In the genomic region with DNA sequence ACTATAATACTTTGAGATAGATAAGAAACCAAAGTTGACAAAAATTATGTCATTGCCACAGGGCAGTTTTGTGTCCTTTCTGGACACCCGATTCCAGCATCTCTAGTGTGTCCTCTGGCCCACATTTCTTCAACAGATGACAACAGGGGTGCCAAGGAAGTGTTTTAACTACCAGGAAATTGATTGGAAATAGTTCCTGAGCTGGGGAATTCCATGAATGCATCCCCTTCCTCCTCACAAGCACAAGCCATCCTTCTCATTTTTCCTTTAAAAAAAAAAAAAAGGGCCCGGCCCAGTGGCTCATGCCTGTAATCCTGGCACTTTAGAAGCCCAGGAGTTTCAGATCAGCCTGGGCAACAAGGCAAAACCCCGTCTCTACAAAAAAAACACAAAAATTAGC, we compare ENCODE assay signal across 8 cellular contexts. TPM values are rescaled to one million over a fixed set of nuclear protein-coding genes. Genes with fewer than 3 reads are reported as not detected.
DNase-seq lines count a peak whose midpoint lies in the region; ATAC-seq lines count a peak whose summit lies in the region.

No MANE protein-coding gene starts in this region.

- H3K4me3 Mint-ChIP-seq in activated T-helper 2 cell treated with anti-CD3 and anti-CD28 coated beads, Interferon-gamma antibody, Interleukin-2, Interleukin-4, amounts not matched to agents 10 μg/mL and 5 μg/mL and 100 μg/mL, durations not matched to agents 14 hours and 24 hours and 36 hours (ENCODE audit: low read depth), result peak overlapping the region; percentile 93
- peak overlapping the region; percentile 70 to 89 (median 77) for H3K4me3 Mint-ChIP-seq in immature natural killer cell
- H3K4me3 Mint-ChIP-seq in stimulated activated effector memory CD8-positive, alpha-beta T cell treated with anti-CD3 and anti-CD28 coated beads, Interleukin-12 subunit alpha, Interleukin-12 subunit beta, amount 100 ng/mL, for 72 hours, result peak overlapping the region; percentile 95

- no peaks in the 10 kb centered on the region for H3K9me3 Mint-ChIP-seq in activated T-helper 2 cell treated with anti-CD3 and anti-CD28 coated beads, Interferon-gamma antibody, Interleukin-2, Interleukin-4, amounts not matched to agents 10 μg/mL and 5 μg/mL and 100 μg/mL, durations not matched to agents 14 hours and 24 hours and 36 hours
- no peaks in the 10 kb centered on the region for H3K9me3 Mint-ChIP-seq in immature natural killer cell
- no peaks in the 10 kb centered on the region for H3K9me3 Mint-ChIP-seq in stimulated activated effector memory CD8-positive, alpha-beta T cell treated with anti-CD3 and anti-CD28 coated beads, Interleukin-12 subunit alpha, Interleukin-12 subunit beta, amount 100 ng/mL, for 72 hours

- H3K9me3 ChIP-seq in HUES6 (ENCODE audit: control insufficient read depth, insufficient read depth, low read depth, low read length), result no peaks in the 10 kb centered on the region

- H3K4me1 ChIP-seq in HUES6 (ENCODE audit: control insufficient read depth, insufficient read depth, low read length), result peaks cover 7% of the 10 kb centered on the region; the same call in 1 of the 2 replicates

- intact Hi-C loops in activated T-helper 2 cell treated with anti-CD3 and anti-CD28 coated beads, Interferon-gamma antibody, Interleukin-2, Interleukin-4, amounts not matched to agents 10 μg/mL and 5 μg/mL and 100 μg/mL, durations not matched to agents 14 hours and 24 hours and 36 hours (cut with micrococcal nuclease), result loop anchor here (1.0 kb wide), 2 partner anchors 24 to 31 kb away; partner anchors contain the start of genes GANAB and TUT1

- H3K4me1 Mint-ChIP-seq in activated T-helper 2 cell treated with anti-CD3 and anti-CD28 coated beads, Interferon-gamma antibody, Interleukin-2, Interleukin-4, amounts not matched to agents 10 μg/mL and 5 μg/mL and 100 μg/mL, durations not matched to agents 14 hours and 24 hours and 36 hours (ENCODE audit: low read depth), result peaks cover 16% of the 10 kb centered on the region
- peaks cover 26 to 27% of the 10 kb centered on the region in 2 donors for H3K4me1 Mint-ChIP-seq in immature natural killer cell
- peaks cover 20% of the 10 kb centered on the region for H3K4me1 Mint-ChIP-seq in stimulated activated effector memory CD8-positive, alpha-beta T cell treated with anti-CD3 and anti-CD28 coated beads, Interleukin-12 subunit alpha, Interleukin-12 subunit beta, amount 100 ng/mL, for 72 hours

- H3K27ac Mint-ChIP-seq in activated T-helper 2 cell treated with anti-CD3 and anti-CD28 coated beads, Interferon-gamma antibody, Interleukin-2, Interleukin-4, amounts not matched to agents 10 μg/mL and 5 μg/mL and 100 μg/mL, durations not matched to agents 14 hours and 24 hours and 36 hours, result peak overlapping the region; percentile 97
- peak overlapping the region; percentile 91 to 100 (median 94) for H3K27ac Mint-ChIP-seq in immature natural killer cell
- peak overlapping the region; percentile 96 for H3K27ac Mint-ChIP-seq in stimulated activated effector memory CD8-positive, alpha-beta T cell treated with anti-CD3 and anti-CD28 coated beads, Interleukin-12 subunit alpha, Interleukin-12 subunit beta, amount 100 ng/mL, for 72 hours

- H3K27me3 ChIP-seq in HUES6 (ENCODE audit: control insufficient read depth, insufficient read depth, low read length), result no peaks in the 10 kb centered on the region

- no peak for DNase-seq in activated T-helper 2 cell treated with anti-CD3 and anti-CD28 coated beads, Interferon-gamma antibody, Interleukin-2, Interleukin-4, amounts not matched to agents 10 μg/mL and 5 μg/mL and 100 μg/mL, durations not matched to agents 14 hours and 24 hours and 36 hours (ENCODE audit: low spot score)
- no peak for DNase-seq in immature natural killer cell
- no peak for DNase-seq in stimulated activated effector memory CD8-positive, alpha-beta T cell treated with anti-CD3 and anti-CD28 coated beads, Interleukin-12 subunit alpha, Interleukin-12 subunit beta, amount 100 ng/mL, for 72 hours (ENCODE audit: low spot score in 2 of 2)
- no peak for DNase-seq in DMS 273 treated with DMSO at 0.1 percent for 48 hours (lab: John Stamatoyannopoulos, UW)
- no peak for DNase-seq in hepatic stellate cell (ENCODE audit: low spot score)
- DNase-seq in AML-193 (lab: John Stamatoyannopoulos, UW), result no peak

- H3K27ac ChIP-seq in HUES6 (ENCODE audit: low read depth, low read length), result peak overlapping the region; percentile 65; the same call in 1 of the 2 replicates

- peaks cover 55% of the 10 kb centered on the region for H3K36me3 Mint-ChIP-seq in activated T-helper 2 cell treated with anti-CD3 and anti-CD28 coated beads, Interferon-gamma antibody, Interleukin-2, Interleukin-4, amounts not matched to agents 10 μg/mL and 5 μg/mL and 100 μg/mL, durations not matched to agents 14 hours and 24 hours and 36 hours (ENCODE audit: low read depth)
- H3K36me3 Mint-ChIP-seq in immature natural killer cell, result peaks cover 6 to 25% (median 9%) of the 10 kb centered on the region in 3 donors
- H3K36me3 Mint-ChIP-seq in stimulated activated effector memory CD8-positive, alpha-beta T cell treated with anti-CD3 and anti-CD28 coated beads, Interleukin-12 subunit alpha, Interleukin-12 subunit beta, amount 100 ng/mL, for 72 hours, result peaks cover 93% of the 10 kb centered on the region

- H3K27me3 Mint-ChIP-seq in activated T-helper 2 cell treated with anti-CD3 and anti-CD28 coated beads, Interferon-gamma antibody, Interleukin-2, Interleukin-4, amounts not matched to agents 10 μg/mL and 5 μg/mL and 100 μg/mL, durations not matched to agents 14 hours and 24 hours and 36 hours (ENCODE audit: low read depth), result no peaks in the 10 kb centered on the region
- H3K27me3 Mint-ChIP-seq in immature natural killer cell (ENCODE audit: low read depth in 3 of 3), result peaks cover 0 to 10% (median 9%) of the 10 kb centered on the region in 3 donors

- H3K9ac ChIP-seq in HUES6 (ENCODE audit: low read length), result peak overlapping the region; percentile 65

- ATAC-seq in stimulated activated effector memory CD8-positive, alpha-beta T cell treated with anti-CD3 and anti-CD28 coated beads, Interleukin-12 subunit alpha, Interleukin-12 subunit beta, amount 100 ng/mL, for 72 hours, result no peak
- no peak for ATAC-seq in GM18868 (IDR thresholded peaks at IDR 0.05; ENCODE audit: unreplicated experiment)

- peak overlapping the region; percentile 94 for H3K4me3 ChIP-seq in HUES6 (ENCODE audit: low read depth, low read length)

- H3K36me3 ChIP-seq in HUES6 (ENCODE audit: control insufficient read depth, insufficient read depth, low read length), result peaks cover 31% of the 10 kb centered on the region

RNA-seq across cellular contexts. Expression of gene B3GAT3, which starts 0.7 kb away (rescaled TPM):
- total RNA-seq in activated T-helper 2 cell treated with anti-CD3 and anti-CD28 coated beads, Interferon-gamma antibody, Interleukin-2, Interleukin-4, amounts not matched to agents 10 μg/mL and 5 μg/mL and 100 μg/mL, durations not matched to agents 14 hours and 24 hours and 36 hours, result 70.0 and 81.4 TPM in 2 replicates
- polyA plus RNA-seq in immature natural killer cell, result 10 to 100 TPM; 35.5 to 54.1 (median 49.7) TPM

RNA-seq across cellular contexts. Expression of gene ROM1, which starts 9.4 kb away (rescaled TPM):
- 1.4 and 2.8 TPM in 2 replicates for total RNA-seq in activated T-helper 2 cell treated with anti-CD3 and anti-CD28 coated beads, Interferon-gamma antibody, Interleukin-2, Interleukin-4, amounts not matched to agents 10 μg/mL and 5 μg/mL and 100 μg/mL, durations not matched to agents 14 hours and 24 hours and 36 hours
- polyA plus RNA-seq in immature natural killer cell, result 1 to 10 TPM in 2 of 3 donors, under 1 TPM in 1; 0.17 to 2.1 (median 1.6) TPM

RNA-seq across cellular contexts. Expression of gene EML3, which starts 9.9 kb away (rescaled TPM):
- 144 and 146 TPM in 2 replicates for total RNA-seq in activated T-helper 2 cell treated with anti-CD3 and anti-CD28 coated beads, Interferon-gamma antibody, Interleukin-2, Interleukin-4, amounts not matched to agents 10 μg/mL and 5 μg/mL and 100 μg/mL, durations not matched to agents 14 hours and 24 hours and 36 hours
- polyA plus RNA-seq in immature natural killer cell, result 10 to 100 TPM; 15.9 to 25.8 (median 17.9) TPM

RNA-seq across cellular contexts. Expression of gene MTA2, which starts 20.8 kb away (rescaled TPM):
- 201 and 215 TPM in 2 replicates for total RNA-seq in activated T-helper 2 cell treated with anti-CD3 and anti-CD28 coated beads, Interferon-gamma antibody, Interleukin-2, Interleukin-4, amounts not matched to agents 10 μg/mL and 5 μg/mL and 100 μg/mL, durations not matched to agents 14 hours and 24 hours and 36 hours
- polyA plus RNA-seq in immature natural killer cell, result 10 to 100 TPM in 2 of 3 donors, 1 to 10 TPM in 1; 9.7 to 48.4 (median 22.4) TPM

RNA-seq across cellular contexts. Expression of gene GANAB, which starts 23.9 kb away (rescaled TPM):
- 274 and 279 TPM in 2 replicates for total RNA-seq in activated T-helper 2 cell treated with anti-CD3 and anti-CD28 coated beads, Interferon-gamma antibody, Interleukin-2, Interleukin-4, amounts not matched to agents 10 μg/mL and 5 μg/mL and 100 μg/mL, durations not matched to agents 14 hours and 24 hours and 36 hours
- 100 to 1,000 TPM; 135 to 246 (median 167) TPM for polyA plus RNA-seq in immature natural killer cell
